In the genomic region with DNA sequence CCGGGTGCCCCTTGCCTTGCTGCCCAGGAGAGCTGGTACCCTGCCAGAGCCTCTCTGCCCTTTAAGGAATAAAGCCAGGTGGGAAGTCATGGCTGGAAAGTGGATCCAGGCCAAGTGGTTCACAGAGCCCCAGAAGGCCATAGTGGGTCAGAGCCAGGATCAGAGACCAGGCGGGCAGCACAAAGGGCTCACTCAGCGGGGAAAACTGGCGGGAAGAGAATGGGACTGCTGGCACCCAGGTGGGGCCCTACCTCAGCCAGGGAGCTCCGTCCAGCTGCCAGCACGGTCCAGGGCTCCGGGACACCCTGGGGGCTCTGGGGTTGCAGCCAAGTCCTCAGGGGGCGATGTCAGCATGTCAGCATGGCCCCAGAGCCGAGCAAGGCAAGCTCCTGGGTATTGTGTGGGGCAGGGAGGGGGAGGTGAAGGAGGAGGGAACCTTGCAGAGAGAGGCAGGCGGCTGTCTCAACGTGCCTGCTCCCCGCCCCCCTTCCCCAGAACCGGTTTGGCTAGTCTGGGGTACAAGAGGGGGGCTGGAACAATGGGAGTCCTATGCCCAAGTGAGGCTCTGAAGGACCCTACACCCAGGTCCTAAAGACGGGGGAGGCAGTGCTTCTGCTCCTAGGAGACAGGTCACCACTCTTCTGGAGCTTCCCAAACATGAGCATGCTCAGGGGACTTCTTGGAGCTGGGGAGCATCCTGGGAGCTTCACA, we compare ENCODE assay signal across 10 cellular contexts. TPM values are rescaled to one million over a fixed set of nuclear protein-coding genes. Genes with fewer than 3 reads are reported as not detected.
DNase-seq lines count a peak whose midpoint lies in the region; ATAC-seq and TF ChIP-seq lines count a peak whose summit lies in the region.
"Had no signal": no experiment of that assay in that cellular context is flagged by ENCODE, and none has a peak within 500 bp of the region (broad histone marks: within the 10 kb centered on the region; RNA-seq: fewer than 3 reads in every experiment).

Gene ARHGEF19, minus strand, starts transcription at position 402 of the 711 bp plus-strand sequence. CDS start 3,598 bp downstream, outside the sequence.

- H3K27ac Mint-ChIP-seq in activated CD4-positive, alpha-beta T cell treated with anti-CD3 and anti-CD28 coated beads for 36 hours: no peak within 1 kb of the TSS
- H3K27ac Mint-ChIP-seq in type B pancreatic cell: peak within 1 kb of the TSS; percentile 36

- CTCF ChIA-PET in activated CD4-positive, alpha-beta T cell treated with anti-CD3 and anti-CD28 coated beads for 36 hours (lab: Charles Lee): interaction anchor here (0.6 kb wide), 1 partner anchor 32 kb away, joined by 3 read pairs; no protein-coding TSS in a partner anchor

- peaks cover 13% of the 10 kb centered on the region for H3K4me1 Mint-ChIP-seq in activated CD4-positive, alpha-beta T cell treated with anti-CD3 and anti-CD28 coated beads for 36 hours
- H3K4me1 Mint-ChIP-seq in type B pancreatic cell (ENCODE audit: unreplicated experiment): peaks cover 36% of the 10 kb centered on the region

- no peak within 1 kb of the TSS for H3K4me3 Mint-ChIP-seq in activated CD4-positive, alpha-beta T cell treated with anti-CD3 and anti-CD28 coated beads for 36 hours
- peak within 1 kb of the TSS; percentile 78 for H3K4me3 Mint-ChIP-seq in type B pancreatic cell

- H3K27me3 Mint-ChIP-seq in activated CD4-positive, alpha-beta T cell treated with anti-CD3 and anti-CD28 coated beads for 36 hours: no peaks in the 10 kb centered on the region
- peaks cover 10% of the 10 kb centered on the region for H3K27me3 Mint-ChIP-seq in type B pancreatic cell

- H3K9me3 Mint-ChIP-seq in activated CD4-positive, alpha-beta T cell treated with anti-CD3 and anti-CD28 coated beads for 36 hours (ENCODE audit: low read depth): no peaks in the 10 kb centered on the region
- H3K9me3 Mint-ChIP-seq in type B pancreatic cell: no peaks in the 10 kb centered on the region

- POLR2A ChIA-PET in activated CD4-positive, alpha-beta T cell treated with anti-CD3 and anti-CD28 coated beads for 36 hours (lab: Charles Lee): no interaction called here

- DNase-seq in activated CD4-positive, alpha-beta T cell treated with anti-CD3 and anti-CD28 coated beads for 36 hours: peak; percentile 15
- DNase-seq in activated CD4-positive, alpha-beta T cell treated with anti-CD3 and anti-CD28 coated beads for 48 hours: no peak
- DNase-seq in NCI-H748 (lab: John Stamatoyannopoulos, UW; ENCODE audit: unreplicated experiment) (peak; percentile 75), iPS-NIHi7 (ENCODE audit: extremely low spot score) (peak; percentile 56), type B pancreatic cell (ENCODE audit: extremely low spot score, unreplicated experiment) (no peak), CD1c-positive myeloid dendritic cell (ENCODE audit: extremely low spot score) (no peak), HUDEP-2 (lab: John Stamatoyannopoulos, UW; ENCODE audit: unreplicated experiment in 76 of 76) (no peak)
- DNase-seq: ACHN, head of caudate nucleus had no signal

- no peaks in the 10 kb centered on the region for H3K36me3 Mint-ChIP-seq in activated CD4-positive, alpha-beta T cell treated with anti-CD3 and anti-CD28 coated beads for 36 hours (ENCODE audit: low read depth)
- no peaks in the 10 kb centered on the region for H3K36me3 Mint-ChIP-seq in type B pancreatic cell

- ATAC-seq in activated CD4-positive, alpha-beta T cell treated with anti-CD3 and anti-CD28 coated beads for 36 hours: no peak
- ATAC-seq in GM18867 (IDR thresholded peaks at IDR 0.05; ENCODE audit: unreplicated experiment): no peak

- TF ChIP-seq CTCF in type B pancreatic cell (conservative IDR thresholded peaks at IDR 0.05): no peak

- intact Hi-C loops in activated CD4-positive, alpha-beta T cell treated with anti-CD3 and anti-CD28 coated beads for 36 hours (cut with DNase I, micrococcal nuclease): no loop called here

RNA-seq across cellular contexts. Expression of gene ARHGEF19, which starts in this region (rescaled TPM):
- 1 to 10 TPM; 4.9 to 6.5 TPM for total RNA-seq in activated CD4-positive, alpha-beta T cell treated with anti-CD3 and anti-CD28 coated beads for 36 hours
- total RNA-seq in type B pancreatic cell (ENCODE audit: low replicate concordance): 20.2 and 29.5 TPM in 2 replicates

Comparison
In these comparisons a context has a peak if more than half of its experiments do, and no peak if none do; other contexts are left out.
1. DNase-seq: peak in activated CD4-positive, alpha-beta T cell treated with anti-CD3 and anti-CD28 coated beads for 36 hours (single experiment), NCI-H748 (single experiment) and iPS-NIHi7 (single experiment); none in activated CD4-positive, alpha-beta T cell treated with anti-CD3 and anti-CD28 coated beads for 48 hours (single experiment), type B pancreatic cell (single experiment), CD1c-positive myeloid dendritic cell (single experiment) and HUDEP-2 (0 of 76).